In genomic region chr11:32176223-32176811, GRCh38 we compare ENCODE assay signal across 8 cellular contexts.
DNase-seq lines count a peak whose midpoint lies in the region; ATAC-seq and TF ChIP-seq lines count a peak whose summit lies in the region.

No MANE protein-coding gene starts in this region.

- H3K4me3 ChIP-seq in GM23338 (no peak overlapping the region), Loucy (ENCODE audit: low read length, poor library complexity, severe bottlenecking) (no peak overlapping the region), foreskin fibroblast (ENCODE audit: low read depth in 1 of 2, low read length in 2 of 2) (no peak overlapping the region), thoracic aorta (no peak overlapping the region)

- H3K27me3 Mint-ChIP-seq in GM23338 (ENCODE audit: insufficient read depth, low read depth, poor library complexity), result peaks cover 4% of the 10 kb centered on the region
- peaks cover 16% of the 10 kb centered on the region for H3K27me3 Mint-ChIP-seq in activated T-helper 17 cell treated with anti-CD3 and anti-CD28 coated beads, Interleukin-2, amount 50 U/mL, for 72 hours

- CTCF ChIA-PET in RWPE1 (lab: Yijun Ruan, JAX), result interaction anchor here (0.5 to 2.6 kb wide), 20 partner anchors 9 to 1070 kb away, joined by 3 to 48 read pairs (median 4); no protein-coding TSS in a partner anchor

- no peak overlapping the region for H3K9ac ChIP-seq in Loucy (ENCODE audit: low read depth, low read length, poor library complexity, severe bottlenecking)

- H3K27me3 ChIP-seq in GM23338 (ENCODE audit: insufficient read depth) (no peaks in the 10 kb centered on the region), Loucy (ENCODE audit: insufficient read depth, low read length, poor library complexity, severe bottlenecking) (no peaks in the 10 kb centered on the region), thoracic aorta (replicated peaks; ENCODE audit: insufficient read depth) (no peaks in the 10 kb centered on the region)

- H3K27ac ChIP-seq in GM23338 (ENCODE audit: low read depth), result no peak overlapping the region
- H3K27ac ChIP-seq in RWPE1, result no peak overlapping the region
- no peak overlapping the region for H3K27ac ChIP-seq in thoracic aorta

- no peaks in the 10 kb centered on the region for H3K9me2 ChIP-seq in GM23338 (ENCODE audit: insufficient read depth)
- H3K9me2 ChIP-seq in Loucy (replicated peaks; ENCODE audit: low read depth, low read length), result no peaks in the 10 kb centered on the region

- no peak overlapping the region for H3K4me2 ChIP-seq in GM23338
- H3K4me2 ChIP-seq in Loucy (ENCODE audit: low read depth, low read length, poor library complexity, severe bottlenecking), result no peak overlapping the region

- H3K9me3 ChIP-seq in Loucy (ENCODE audit: insufficient read depth, low read depth, low read length), result no peaks in the 10 kb centered on the region
- H3K9me3 ChIP-seq in thoracic aorta, result no peaks in the 10 kb centered on the region

- peak; percentile 91 to 95 for TF ChIP-seq CTCF in GM23338 (conservative IDR thresholded peaks at IDR 0.05; ENCODE audit: low read depth in 2 of 2)
- TF ChIP-seq CTCF in Loucy (conservative IDR thresholded peaks at IDR 0.05; ENCODE audit: low read length), result peak; percentile 86
- TF ChIP-seq CTCF in RWPE1 (conservative IDR thresholded peaks at IDR 0.05; ENCODE audit: low read depth), result peak; percentile 78
- peak; percentile 78 for TF ChIP-seq CTCF in foreskin fibroblast (IDR thresholded peaks at IDR 0.05; ENCODE audit: low read depth, low read length)
- peak in 2 of 3 donors; percentile 43 to 67 for TF ChIP-seq CTCF in omental fat pad (IDR thresholded peaks at IDR 0.05)
- peak; percentile 84 for TF ChIP-seq CTCF in thoracic aorta (IDR thresholded peaks at IDR 0.05)

- H3K36me3 ChIP-seq in GM23338 (ENCODE audit: insufficient read depth) (no peaks in the 10 kb centered on the region), Loucy (ENCODE audit: insufficient read depth, low read length) (no peaks in the 10 kb centered on the region), thoracic aorta (no peaks in the 10 kb centered on the region)

- H3K36me3 Mint-ChIP-seq in GM23338 (ENCODE audit: low read depth), result no peaks in the 10 kb centered on the region
- no peaks in the 10 kb centered on the region for H3K36me3 Mint-ChIP-seq in activated T-helper 17 cell treated with anti-CD3 and anti-CD28 coated beads, Interleukin-2, amount 50 U/mL, for 72 hours (ENCODE audit: low read depth)

- H3K4me3 Mint-ChIP-seq in GM23338, result no peak overlapping the region
- H3K4me3 Mint-ChIP-seq in activated T-helper 17 cell treated with anti-CD3 and anti-CD28 coated beads, Interleukin-2, amount 50 U/mL, for 72 hours, result no peak overlapping the region

- POLR2A ChIA-PET in RWPE1 (lab: Yijun Ruan, JAX; ENCODE audit: low non-redundant PET), result no interaction called here

- H3K4me1 Mint-ChIP-seq in GM23338, result peaks cover 11% of the 10 kb centered on the region
- H3K4me1 Mint-ChIP-seq in activated T-helper 17 cell treated with anti-CD3 and anti-CD28 coated beads, Interleukin-2, amount 50 U/mL, for 72 hours, result no peaks in the 10 kb centered on the region

- H3F3A ChIP-seq in GM23338 (replicated peaks; ENCODE audit: low read depth) (no peaks in the 10 kb centered on the region), Loucy (ENCODE audit: low read depth) (no peaks in the 10 kb centered on the region)

- H4K20me1 ChIP-seq in GM23338 (replicated peaks; ENCODE audit: insufficient read depth), result no peaks in the 10 kb centered on the region
- no peaks in the 10 kb centered on the region for H4K20me1 ChIP-seq in Loucy (ENCODE audit: insufficient read depth, low read length, poor library complexity, severe bottlenecking)

- ATAC-seq in GM23338, result peak; percentile 71
- peak; percentile 77 for ATAC-seq in activated T-helper 17 cell treated with anti-CD3 and anti-CD28 coated beads, Interleukin-2, amount 50 U/mL, for 72 hours (replicated peaks)
- ATAC-seq in omental fat pad (ENCODE audit: low FRiP score), result peak; percentile 69
- no peak for ATAC-seq in thoracic aorta (ENCODE audit: insufficient number of reproducible peaks, low FRiP score, low read depth)

- H3K27ac Mint-ChIP-seq in GM23338, result peak overlapping the region; percentile 35; the same call in 1 of the 2 replicates
- H3K27ac Mint-ChIP-seq in activated T-helper 17 cell treated with anti-CD3 and anti-CD28 coated beads, Interleukin-2, amount 50 U/mL, for 72 hours, result no peak overlapping the region

- peak; percentile 83 for DNase-seq in EL
- DNase-seq in GM23338 (ENCODE audit: low spot score), result peak; percentile 88
- DNase-seq in RWPE1 (ENCODE audit: low spot score), result peak; percentile 67
- DNase-seq in foreskin fibroblast, result peak; percentile 60 to 90
- DNase-seq in omental fat pad (ENCODE audit: low spot score), result peak; percentile 81
- peak; percentile 16 for DNase-seq in thoracic aorta (ENCODE audit: low spot score)

- no peaks in the 10 kb centered on the region for H3K9me3 Mint-ChIP-seq in GM23338
- no peaks in the 10 kb centered on the region for H3K9me3 Mint-ChIP-seq in activated T-helper 17 cell treated with anti-CD3 and anti-CD28 coated beads, Interleukin-2, amount 50 U/mL, for 72 hours

- H3K4me1 ChIP-seq in GM23338 (ENCODE audit: insufficient read depth), result no peaks in the 10 kb centered on the region
- H3K4me1 ChIP-seq in Loucy (ENCODE audit: insufficient read depth, low read length, poor library complexity, severe bottlenecking), result no peaks in the 10 kb centered on the region
- H3K4me1 ChIP-seq in thoracic aorta (ENCODE audit: control insufficient read depth in 1 of 2, low read depth in 2 of 2), result no peaks in the 10 kb centered on the region

- H3K79me2 ChIP-seq in GM23338 (replicated peaks; ENCODE audit: insufficient read depth), result no peaks in the 10 kb centered on the region
- H3K79me2 ChIP-seq in Loucy (ENCODE audit: insufficient read depth, low read length), result no peaks in the 10 kb centered on the region

- peak overlapping the region; percentile 20 for H2AFZ ChIP-seq in GM23338
- peak overlapping the region; percentile 83 for H2AFZ ChIP-seq in Loucy (ENCODE audit: low read length)

TF ChIP-seq in GM23338, 12 proteins besides CTCF, POLR2A, EP300 and RAD21:
- peak; percentile 86 for TF ChIP-seq CREB1 (CRISPR knock-in tag; IDR thresholded peaks at IDR 0.05; ENCODE audit: low read depth)
- TF ChIP-seq ZNF114 (CRISPR knock-in tag; IDR thresholded peaks at IDR 0.05), result 0 out of 2 replicates have a peak, but pooled peaks have one; percentile 27
- no peak for TF ChIP-seq REST (IDR thresholded peaks at IDR 0.05; ENCODE audit: unreplicated experiment)
- TF ChIP-seq ETS1 (IDR thresholded peaks at IDR 0.05), result no peak
- TF ChIP-seq ZNF331 (CRISPR knock-in tag; IDR thresholded peaks at IDR 0.05; ENCODE audit: low read depth), result no peak
- no peak for TF ChIP-seq EZH2 (IDR thresholded peaks at IDR 0.05; ENCODE audit: low read depth, unreplicated experiment)
- TF ChIP-seq NANOG (IDR thresholded peaks at IDR 0.05; ENCODE audit: borderline replicate concordance), result no peak
- no peak for TF ChIP-seq JUNB (IDR thresholded peaks at IDR 0.05; ENCODE audit: unreplicated experiment)

Comparison
In these comparisons a context has a peak if more than half of its experiments do, and no peak if none do; other contexts are left out.
1. DNase-seq: peak in every context shown above with its lines; median percentile 88 in GM23338; 83 in EL; 81 in omental fat pad; 75 in foreskin fibroblast; 67 in RWPE1; 16 in thoracic aorta.